In the genomic region with DNA sequence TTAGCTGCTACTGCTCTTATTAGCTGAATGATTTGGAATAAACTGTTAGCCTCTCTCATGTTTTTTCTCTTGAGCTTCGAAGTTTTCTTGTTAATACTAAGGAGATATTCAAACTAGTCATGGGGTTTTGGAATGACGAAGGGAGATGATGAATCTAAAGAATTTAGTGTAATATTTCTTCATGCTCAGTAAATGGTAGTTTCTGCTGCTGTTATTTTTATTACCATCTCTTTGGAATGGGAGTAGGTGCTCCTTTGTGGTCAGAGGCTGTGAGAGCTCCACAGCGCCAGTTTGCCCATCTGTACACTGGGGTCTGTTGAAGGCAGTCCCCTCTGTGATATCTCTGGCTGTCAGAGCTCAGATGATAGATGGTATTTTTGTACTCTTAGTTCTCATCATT, we compare ENCODE assay signal across 15 cellular contexts. TPM values are rescaled to one million over a fixed set of nuclear protein-coding genes. Genes with fewer than 3 reads are reported as not detected.
A peak's percentile ranks its signal among the peaks of the same experiment; 100 is the strongest.
DNase-seq lines count a peak whose midpoint lies in the region; ATAC-seq, FAIRE-seq and TF ChIP-seq lines count a peak whose summit lies in the region.
"Had no signal": no experiment of that assay in that cellular context is flagged by ENCODE, and none has a peak within 500 bp of the region (broad histone marks: within the 10 kb centered on the region; RNA-seq: fewer than 3 reads in every experiment).

No MANE protein-coding gene starts in this region.

- H2AFZ ChIP-seq in GM23248 (no peak overlapping the region), GM12878 (ENCODE audit: control insufficient read depth, low read depth, low read length) (no peak overlapping the region)

- TF ChIP-seq EP300 in GM12878 (IDR thresholded peaks at IDR 0.05; ENCODE audit: borderline replicate concordance in 1 of 2, control insufficient read depth in 1 of 2, low read depth in 2 of 2, low read length in 2 of 2) = no peak
- no peak for TF ChIP-seq EP300 in stomach (IDR thresholded peaks at IDR 0.05)

- in situ Hi-C loops in GM23248 (cut with MboI) = no loop called here
- in situ Hi-C loops in GM12878 (cut with MboI) = loop anchor here (10.0 kb wide), 1 partner anchor 337 kb away; a partner anchor contains a TSS

- intact Hi-C loops in GM12878 (cut with micrococcal nuclease; ENCODE audit: unreplicated experiment) (no loop called here), right lobe of liver (cut with DNase I) (no loop called here), stomach (cut with DNase I; ENCODE audit: low total_unique reads) (no loop called here)

- ATAC-seq in GM12878 = no peak
- no peak for ATAC-seq in right lobe of liver

- SMC1A ChIA-PET in GM12878 (lab: Charles Lee; ENCODE audit: uncharacterized antibody, unreplicated experiment) = interaction anchor here (1.0 to 3.0 kb wide), 7 partner anchors 12 to 99 kb away, joined by 3 to 14 read pairs (median 5); no protein-coding TSS in a partner anchor

- no peak overlapping the region for H3K4me3 ChIP-seq in GM23248
- H3K4me3 ChIP-seq in GM12878 = no peak overlapping the region
- H3K4me3 ChIP-seq in right lobe of liver = no peak overlapping the region
- no peak overlapping the region for H3K4me3 ChIP-seq in stomach

- RAD21 ChIA-PET in GM12878 (lab: Charles Lee; ENCODE audit: unreplicated experiment) = interaction anchor here (1.2 to 2.2 kb wide), 4 partner anchors 33 to 62 kb away, joined by 3 to 5 read pairs (median 4); no protein-coding TSS in a partner anchor

- peak overlapping the region; percentile 62 for H3K4me2 ChIP-seq in GM23248 (ENCODE audit: unreplicated experiment)
- H3K4me2 ChIP-seq in GM12878 (ENCODE audit: control insufficient read depth, insufficient read depth) = no peak overlapping the region

- POLR2A ChIA-PET in GM12878 (lab: Charles Lee) = no interaction called here

- H3K36me3 ChIP-seq in GM23248 (ENCODE audit: low read depth) (peaks cover 3% of the 10 kb centered on the region; the same call in 1 of the 2 replicates), GM12878 (ENCODE audit: control insufficient read depth in 2 of 2, insufficient read depth in 2 of 2, low read length in 1 of 2) (peaks cover 28 to 50% of the 10 kb centered on the region in 2 experiments), right lobe of liver (peaks cover 0 to 39% (median 5%) of the 10 kb centered on the region in 4 donors), stomach (peaks cover 15 to 79% (median 73%) of the 10 kb centered on the region in 4 donors)

- H3K9ac ChIP-seq in GM23248 = peak overlapping the region; percentile 53
- no peak overlapping the region for H3K9ac ChIP-seq in GM12878 (ENCODE audit: control insufficient read depth, insufficient read depth, low read length)

- H3F3A ChIP-seq in GM23248 (ENCODE audit: insufficient read depth) = peaks cover 40% of the 10 kb centered on the region

- peak overlapping the region; percentile 67 for H3K27ac ChIP-seq in GM23248
- no peak overlapping the region for H3K27ac ChIP-seq in GM12878 (ENCODE audit: control insufficient read depth, insufficient read depth)
- peak overlapping the region; percentile 12 to 20 (median 15) for H3K27ac ChIP-seq in right lobe of liver
- H3K27ac ChIP-seq in stomach = peak overlapping the region in 4 of 5 donors; percentile 61 to 77 (median 75)
- H3K27ac ChIP-seq: C4-2B had no signal

- TSS peak; percentile 26 for BruUV-seq in GM12878 (replicated peaks; lab: Mats Ljungman, UMichigan)

- no peaks in the 10 kb centered on the region for H4K20me1 ChIP-seq in GM23248 (ENCODE audit: insufficient read depth)
- H4K20me1 ChIP-seq in GM12878 (ENCODE audit: control insufficient read depth, insufficient read depth) = no peaks in the 10 kb centered on the region; the same call in 1 of the 2 replicates

- TF ChIP-seq CTCF in GM12878 (IDR thresholded peaks at IDR 0.05 in 2 of 3, conservative IDR thresholded peaks at IDR 0.05 in 1 of 3; ENCODE audit: control insufficient read depth in 2 of 3, extremely low read depth in 1 of 3, insufficient read depth in 1 of 3, low read depth in 3 of 3, low read length in 3 of 3) (no peak), right lobe of liver (IDR thresholded peaks at IDR 0.05) (no peak), stomach (IDR thresholded peaks at IDR 0.05) (no peak)

- no peaks in the 10 kb centered on the region for H3K27me3 ChIP-seq in GM23248 (replicated peaks; ENCODE audit: insufficient read depth)
- H3K27me3 ChIP-seq in GM12878 (replicated peaks in 1 of 2; ENCODE audit: control insufficient read depth in 2 of 2, insufficient read depth in 2 of 2, low read length in 1 of 2) = no peaks in the 10 kb centered on the region
- H3K27me3 ChIP-seq in right lobe of liver = no peaks in the 10 kb centered on the region
- no peaks in the 10 kb centered on the region for H3K27me3 ChIP-seq in stomach

- TF ChIP-seq POLR2A in GM12878 (IDR thresholded peaks at IDR 0.05; ENCODE audit: low read depth, low read length) = no peak
- no peak for TF ChIP-seq POLR2A in right lobe of liver (IDR thresholded peaks at IDR 0.05)
- TF ChIP-seq POLR2A in stomach (IDR thresholded peaks at IDR 0.05) = no peak
- TF ChIP-seq POLR2A in erythroblast (IDR thresholded peaks at IDR 0.05; ENCODE audit: low read length) = no peak

- WGBS in GM23248 (ENCODE audit: low coverage in 1 of 2, low lambda C conversion rate in 2 of 2, missing lambda C conversion rate in 2 of 2), 2 experiments = 80 to 85% methylated on average over 3 of the region's 3 CpGs
- whole genome bisulfite sequencing in GM12878 (ENCODE audit: insufficient coverage, insufficient replicate concordance, low lambda C conversion rate, missing lambda C conversion rate) = 87% methylated on average over 3 of the region's 3 CpGs
- WGBS in right lobe of liver (ENCODE audit: insufficient coverage, low coverage, low lambda C conversion rate, missing lambda C conversion rate) = 66% methylated on average over 3 of the region's 3 CpGs
- 78 to 93% (median 88%) methylated on average over 3 of the region's 3 CpGs for WGBS in stomach, 5 donors

- no peak for TF ChIP-seq RAD21 in GM12878 (IDR thresholded peaks at IDR 0.05; ENCODE audit: insufficient read depth, low read depth, low read length)

- peak; percentile 52 for DNase-seq in GM23248
- no peak for DNase-seq in GM12878 (ENCODE audit: low read depth, low spot score)
- no peak for DNase-seq in right lobe of liver
- DNase-seq in stomach = no peak
- DNase-seq in NCI-H1105 treated with DMSO at 0.1 percent for 48 hours (lab: John Stamatoyannopoulos, UW) = no peak
- DNase-seq in A172 (ENCODE audit: low spot score) = no peak
- no peak for DNase-seq in erythroblast (lab: John Stamatoyannopoulos, UW)
- DNase-seq: activated CD4-positive, CD25-positive, alpha-beta regulatory T cell; activated gamma-delta T cell; NCI-H1436; NCI-H2227 treated with DMSO at 0.1 percent for 48 hours; occipital lobe; stimulated activated CD4-positive, alpha-beta T cell treated with anti-CD3 and anti-CD28 coated beads, Interleukin-12 subunit alpha, Interleukin-12 subunit beta, amount 100 ng/mL, for 4 hours had no signal

- H3K79me2 ChIP-seq in GM23248 (ENCODE audit: insufficient read depth) = peaks cover 17% of the 10 kb centered on the region
- H3K79me2 ChIP-seq in GM12878 (ENCODE audit: control insufficient read depth, insufficient read depth, low read length) = peaks cover 3% of the 10 kb centered on the region; the same call in 1 of the 2 replicates

- H3K9me3 ChIP-seq in GM23248 (ENCODE audit: low read depth) (no peaks in the 10 kb centered on the region), GM12878 (replicated peaks; ENCODE audit: control insufficient read depth, insufficient read depth, low read length) (no peaks in the 10 kb centered on the region), right lobe of liver (no peaks in the 10 kb centered on the region), stomach (no peaks in the 10 kb centered on the region)

- CTCF ChIA-PET in GM12878 (lab: Yijun Ruan, JAX) = interaction anchor here (0.7 to 2.7 kb wide), 9 partner anchors 11 to 178 kb away, joined by 3 to 14 read pairs (median 5); no protein-coding TSS in a partner anchor

- H3K4me1 ChIP-seq in GM23248 (ENCODE audit: insufficient read depth) (peaks cover 44% of the 10 kb centered on the region), GM12878 (ENCODE audit: control insufficient read depth, insufficient read depth, low read length) (peaks cover 5% of the 10 kb centered on the region), right lobe of liver (peaks cover 0 to 20% (median 3%) of the 10 kb centered on the region in 4 donors), stomach (peaks cover 14 to 69% (median 54%) of the 10 kb centered on the region in 4 donors)

- no peaks in the 10 kb centered on the region for H3K9me2 ChIP-seq in GM23248 (ENCODE audit: insufficient read depth)

- no peak for FAIRE-seq in GM12878 (lab: Jason Lieb, UNC)
- FAIRE-seq: frontal cortex had no signal

RNA-seq across cellular contexts. Expression of a gene that starts 33.7 kb away (rescaled TPM):
- 14.8 and 26.5 TPM in 2 replicates for total RNA-seq in GM23248 (2014; rRNA removed; shearing (Covaris generic))
- 7.0 and 8.2 TPM in 2 replicates for polyA plus RNA-seq in GM23248 (2016; fragmentation: Nextera tagmentation; extraction: Ambion mirVana)
- 480 and 510 TPM in 2 replicates for total RNA-seq in GM12878 (2013; cell fraction: nucleolus; rRNA removed)
- total RNA-seq in GM12878 (2014; rRNA removed) = 46.5 and 47.3 TPM in 2 replicates
- 61.4 and 62.0 TPM in 2 replicates for total RNA-seq in GM12878 (2014; rRNA removed; fragmentation: Illumina TruSeq; extraction: Trizol)
- total RNA-seq in GM12878 (2021) = 108 and 112 TPM in 2 replicates
- polyA plus RNA-seq in GM12878 (2011; ENCODE audit: low read depth) = 28.8 TPM
- polyA plus RNA-seq in GM12878 (2011; rRNA removed) = 37.7 and 37.9 TPM in 2 replicates
- 45.3 and 49.6 TPM in 2 replicates for polyA plus RNA-seq in GM12878 (2011; cell fraction: cytosol; rRNA removed)
- polyA plus RNA-seq in GM12878 (2011; cell fraction: nucleus; rRNA removed) = 117 and 129 TPM in 2 replicates
- 60.4 and 62.6 TPM in 2 replicates for polyA plus RNA-seq in GM12878 (2012)
- 113 and 203 TPM in 2 replicates for polyA plus RNA-seq in GM12878 (2014; fragmentation: Illumina TruSeq; extraction: Trizol)
- 1 to 10 TPM; 3.3 to 3.6 TPM for polyA plus RNA-seq in GM12878 (2014; fragmentation: Nextera tagmentation; extraction: Ambion mirVana)
- 51.0 and 55.2 TPM in 2 replicates for polyA plus RNA-seq in GM12878 (2014; rRNA removed)
- 10 to 100 TPM; 19.4 to 39.2 TPM for polyA plus RNA-seq in GM12878 (2016; fragmentation: Nextera tagmentation; extraction: Ambion mirVana)
- polyA minus RNA-seq in GM12878 (2011; rRNA and poly(A)+ RNA removed) = 206 and 215 TPM in 2 replicates
- 62.9 and 84.7 TPM in 2 replicates for polyA minus RNA-seq in GM12878 (2011; cell fraction: cytosol; rRNA and poly(A)+ RNA removed)
- polyA minus RNA-seq in GM12878 (2011; cell fraction: nucleus; rRNA and poly(A)+ RNA removed) = 129 and 214 TPM in 2 replicates
- 10 to 100 TPM; 25.5 to 37.8 (median 30.3) TPM for total RNA-seq in right lobe of liver
- 10 to 100 TPM; 39.0 to 95.7 (median 74.7) TPM for total RNA-seq in stomach
- 10 to 100 TPM in 1 of 3 donors, 1 to 10 TPM in 2; 3.4 to 14.3 (median 7.3) TPM for polyA plus RNA-seq in stomach
- total RNA-seq in A172 (2014; rRNA removed; shearing (Covaris generic)) = 12.2 and 17.0 TPM in 2 replicates

RNA-seq across cellular contexts. Expression of a gene that starts 33.9 kb away (rescaled TPM):
- total RNA-seq in GM23248 (2014; rRNA removed; shearing (Covaris generic)) = not detected in 2 replicates
- polyA plus RNA-seq in GM23248 (2016; fragmentation: Nextera tagmentation; extraction: Ambion mirVana) (not detected in 2 replicates), GM12878 (2011; rRNA removed) (not detected in 2 replicates), GM12878 (2014; fragmentation: Illumina TruSeq; extraction: Trizol) (not detected in 2 replicates), GM12878 (2014; fragmentation: Nextera tagmentation; extraction: Ambion mirVana) (not detected), GM12878 (2014; rRNA removed) (not detected in 2 replicates), GM12878 (2016; fragmentation: Nextera tagmentation; extraction: Ambion mirVana) (not detected), stomach (not detected)
- not detected in 2 replicates for total RNA-seq in GM12878 (2013; cell fraction: nucleolus; rRNA removed)
- total RNA-seq in GM12878 (2014; rRNA removed) (not detected in 2 replicates), GM12878 (2014; rRNA removed; fragmentation: Illumina TruSeq; extraction: Trizol) (not detected in 2 replicates), GM12878 (2021) (not detected in 2 replicates), right lobe of liver (not detected), stomach (not detected)
- not detected for polyA plus RNA-seq in GM12878 (2011; ENCODE audit: low read depth)
- polyA plus RNA-seq in GM12878 (2011; cell fraction: cytosol; rRNA removed) = not detected in 2 replicates
- not detected in 2 replicates for polyA plus RNA-seq in GM12878 (2011; cell fraction: nucleus; rRNA removed)
- not detected in 2 replicates for polyA plus RNA-seq in GM12878 (2012)
- not detected in 2 replicates for polyA minus RNA-seq in GM12878 (2011; rRNA and poly(A)+ RNA removed)
- polyA minus RNA-seq in GM12878 (2011; cell fraction: cytosol; rRNA and poly(A)+ RNA removed) = not detected in 2 replicates
- not detected in 2 replicates for polyA minus RNA-seq in GM12878 (2011; cell fraction: nucleus; rRNA and poly(A)+ RNA removed)
- total RNA-seq in A172 (2014; rRNA removed; shearing (Covaris generic)) = not detected in 2 replicates
- total RNA-seq: frontal cortex, occipital lobe had no signal
